ENCODE assay signal across 12 cellular contexts in genomic region chrX:1493317-1493856, GRCh38. TPM values are rescaled to one million over a fixed set of nuclear protein-coding genes. Genes with fewer than 3 reads are reported as not detected.
DNase-seq lines count a peak whose midpoint lies in the region; ATAC-seq and TF ChIP-seq lines count a peak whose summit lies in the region.
"Had no signal": no experiment of that assay in that cellular context is flagged by ENCODE, and none has a peak within 500 bp of the region (broad histone marks: within the 10 kb centered on the region; RNA-seq: fewer than 3 reads in every experiment).

No MANE protein-coding gene starts in this region.

- H3K4me3 Mint-ChIP-seq in activated CD4-positive, alpha-beta T cell treated with anti-CD3 and anti-CD28 coated beads for 36 hours: no peak overlapping the region
- H3K4me3 Mint-ChIP-seq in T-cell: peak overlapping the region in 2 of 3 donors; percentile 1 to 56
- H3K4me3 Mint-ChIP-seq: type B pancreatic cell had no signal

- no peaks in the 10 kb centered on the region for H3K27me3 ChIP-seq in neutrophil

- no peak for TF ChIP-seq CTCF in neutrophil (IDR thresholded peaks at IDR 0.05)

- H3K4me3 ChIP-seq in neutrophil (ENCODE audit: low read depth in 1 of 2, low read length in 1 of 2): peak overlapping the region; percentile 37 to 42
- H3K4me3 ChIP-seq: SK-N-MC had no signal

- H3K4me1 Mint-ChIP-seq in activated CD4-positive, alpha-beta T cell treated with anti-CD3 and anti-CD28 coated beads for 36 hours: peaks cover 21% of the 10 kb centered on the region
- H3K4me1 Mint-ChIP-seq in T-cell: peaks cover 33 to 47% (median 37%) of the 10 kb centered on the region in 3 donors

- H3K9me3 ChIP-seq in neutrophil: no peaks in the 10 kb centered on the region

- H3K27me3 Mint-ChIP-seq in activated CD4-positive, alpha-beta T cell treated with anti-CD3 and anti-CD28 coated beads for 36 hours: no peaks in the 10 kb centered on the region
- no peaks in the 10 kb centered on the region for H3K27me3 Mint-ChIP-seq in T-cell

- peak overlapping the region; percentile 82 for H3K27ac ChIP-seq in neutrophil
- H3K27ac ChIP-seq: SK-N-MC had no signal

- peak overlapping the region; percentile 11 for H3K27ac Mint-ChIP-seq in activated CD4-positive, alpha-beta T cell treated with anti-CD3 and anti-CD28 coated beads for 36 hours
- peak overlapping the region; percentile 64 to 81 for H3K27ac Mint-ChIP-seq in T-cell
- H3K27ac Mint-ChIP-seq: type B pancreatic cell had no signal

- peaks cover 17 to 20% of the 10 kb centered on the region in 2 experiments for H3K4me1 ChIP-seq in neutrophil (ENCODE audit: control insufficient read depth in 1 of 2, insufficient read depth in 1 of 2, low read depth in 1 of 2, low read length in 1 of 2)

- H3K9me3 Mint-ChIP-seq in activated CD4-positive, alpha-beta T cell treated with anti-CD3 and anti-CD28 coated beads for 36 hours (ENCODE audit: low read depth): peaks cover 8% of the 10 kb centered on the region
- peaks cover 2 to 4% (median 4%) of the 10 kb centered on the region in 3 donors for H3K9me3 Mint-ChIP-seq in T-cell
- H3K9me3 Mint-ChIP-seq: type B pancreatic cell had no signal

- CTCF ChIA-PET in activated CD4-positive, alpha-beta T cell treated with anti-CD3 and anti-CD28 coated beads for 36 hours (lab: Charles Lee): no interaction called here
- CTCF ChIA-PET in T-cell (lab: Charles Lee): no interaction called here

- intact Hi-C loops in activated CD4-positive, alpha-beta T cell treated with anti-CD3 and anti-CD28 coated beads for 36 hours (cut with DNase I, micrococcal nuclease): no loop called here

- DNase-seq in activated CD4-positive, alpha-beta T cell treated with anti-CD3 and anti-CD28 coated beads for 36 hours: no peak
- DNase-seq in activated CD4-positive, alpha-beta T cell treated with anti-CD3 and anti-CD28 coated beads for 4 hours: no peak
- no peak for DNase-seq in T-cell
- no peak for DNase-seq in SW480 (ENCODE audit: low spot score)
- DNase-seq in germinal center (ENCODE audit: low spot score): no peak
- DNase-seq in NCI-H748 treated with DMSO at 0.1 percent for 48 hours (lab: John Stamatoyannopoulos, UW): no peak
- DNase-seq: activated naive CD4-positive, alpha-beta T cell treated with Interleukin-2 at 50 U/mL for 16 hours; NCI-H1930 had no signal

- peaks cover 9% of the 10 kb centered on the region for H3K36me3 ChIP-seq in neutrophil

- no peak for ATAC-seq in activated CD4-positive, alpha-beta T cell treated with anti-CD3 and anti-CD28 coated beads for 36 hours
- ATAC-seq in HG02571 (IDR thresholded peaks at IDR 0.05; ENCODE audit: unreplicated experiment): peak; percentile 11
- peak in 3 of 4 experiments; percentile 7 to 26 (median 17) for ATAC-seq in T-cell (replicated peaks in 1 of 4)

- POLR2A ChIA-PET in activated CD4-positive, alpha-beta T cell treated with anti-CD3 and anti-CD28 coated beads for 36 hours (lab: Charles Lee): no interaction called here
- POLR2A ChIA-PET in T-cell (lab: Charles Lee): no interaction called here

- H3K36me3 Mint-ChIP-seq in activated CD4-positive, alpha-beta T cell treated with anti-CD3 and anti-CD28 coated beads for 36 hours (ENCODE audit: low read depth): peaks cover 26% of the 10 kb centered on the region
- peaks cover 43% of the 10 kb centered on the region for H3K36me3 Mint-ChIP-seq in T-cell
- H3K36me3 Mint-ChIP-seq: type B pancreatic cell had no signal

RNA-seq across cellular contexts. Expression of gene ASMTL, which starts 40.7 kb away (rescaled TPM):
- total RNA-seq in activated CD4-positive, alpha-beta T cell treated with anti-CD3 and anti-CD28 coated beads for 36 hours: 10 to 100 TPM; 33.9 to 38.3 TPM
- total RNA-seq in T-cell: 10 to 100 TPM; 44.9 to 48.8 (median 45.4) TPM

RNA-seq across cellular contexts. Expression of gene P2RY8, which starts 43.6 kb away (rescaled TPM):
- total RNA-seq in activated CD4-positive, alpha-beta T cell treated with anti-CD3 and anti-CD28 coated beads for 36 hours: 10 to 100 TPM; 19.8 to 21.2 TPM
- total RNA-seq in T-cell: 100 to 1,000 TPM; 114 to 219 (median 182) TPM

Comparison
In these comparisons a context has a peak if more than half of its experiments do, and no peak if none do; other contexts are left out.
1. RNA of gene P2RY8, which starts 43.6 kb away (total RNA-seq): 114 to 219 TPM in T-cell; 19.8 to 21.2 TPM in activated CD4-positive, alpha-beta T cell treated with anti-CD3 and anti-CD28 coated beads for 36 hours; every median in the first group is over 4 times any median in the second.